ENCODE assay signal across 1 cellular context in genomic region chr20:47605673-47606413, GRCh38.
TF ChIP-seq lines count a peak whose summit lies in the region.

No MANE protein-coding gene starts in this region.

TF ChIP-seq in SK-N-SH, 30 proteins besides CTCF, POLR2A, EP300 and RAD21 (continued from another document):
- TF ChIP-seq, protein P1, sequence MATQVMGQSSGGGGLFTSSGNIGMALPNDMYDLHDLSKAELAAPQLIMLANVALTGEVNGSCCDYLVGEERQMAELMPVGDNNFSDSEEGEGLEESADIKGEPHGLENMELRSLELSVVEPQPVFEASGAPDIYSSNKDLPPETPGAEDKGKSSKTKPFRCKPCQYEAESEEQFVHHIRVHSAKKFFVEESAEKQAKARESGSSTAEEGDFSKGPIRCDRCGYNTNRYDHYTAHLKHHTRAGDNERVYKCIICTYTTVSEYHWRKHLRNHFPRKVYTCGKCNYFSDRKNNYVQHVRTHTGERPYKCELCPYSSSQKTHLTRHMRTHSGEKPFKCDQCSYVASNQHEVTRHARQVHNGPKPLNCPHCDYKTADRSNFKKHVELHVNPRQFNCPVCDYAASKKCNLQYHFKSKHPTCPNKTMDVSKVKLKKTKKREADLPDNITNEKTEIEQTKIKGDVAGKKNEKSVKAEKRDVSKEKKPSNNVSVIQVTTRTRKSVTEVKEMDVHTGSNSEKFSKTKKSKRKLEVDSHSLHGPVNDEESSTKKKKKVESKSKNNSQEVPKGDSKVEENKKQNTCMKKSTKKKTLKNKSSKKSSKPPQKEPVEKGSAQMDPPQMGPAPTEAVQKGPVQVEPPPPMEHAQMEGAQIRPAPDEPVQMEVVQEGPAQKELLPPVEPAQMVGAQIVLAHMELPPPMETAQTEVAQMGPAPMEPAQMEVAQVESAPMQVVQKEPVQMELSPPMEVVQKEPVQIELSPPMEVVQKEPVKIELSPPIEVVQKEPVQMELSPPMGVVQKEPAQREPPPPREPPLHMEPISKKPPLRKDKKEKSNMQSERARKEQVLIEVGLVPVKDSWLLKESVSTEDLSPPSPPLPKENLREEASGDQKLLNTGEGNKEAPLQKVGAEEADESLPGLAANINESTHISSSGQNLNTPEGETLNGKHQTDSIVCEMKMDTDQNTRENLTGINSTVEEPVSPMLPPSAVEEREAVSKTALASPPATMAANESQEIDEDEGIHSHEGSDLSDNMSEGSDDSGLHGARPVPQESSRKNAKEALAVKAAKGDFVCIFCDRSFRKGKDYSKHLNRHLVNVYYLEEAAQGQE (IDR thresholded peaks at IDR 0.05; ENCODE audit: low read depth, low read length): no peak
